25 cellular contexts compared by ENCODE assay signal in the genomic region with DNA sequence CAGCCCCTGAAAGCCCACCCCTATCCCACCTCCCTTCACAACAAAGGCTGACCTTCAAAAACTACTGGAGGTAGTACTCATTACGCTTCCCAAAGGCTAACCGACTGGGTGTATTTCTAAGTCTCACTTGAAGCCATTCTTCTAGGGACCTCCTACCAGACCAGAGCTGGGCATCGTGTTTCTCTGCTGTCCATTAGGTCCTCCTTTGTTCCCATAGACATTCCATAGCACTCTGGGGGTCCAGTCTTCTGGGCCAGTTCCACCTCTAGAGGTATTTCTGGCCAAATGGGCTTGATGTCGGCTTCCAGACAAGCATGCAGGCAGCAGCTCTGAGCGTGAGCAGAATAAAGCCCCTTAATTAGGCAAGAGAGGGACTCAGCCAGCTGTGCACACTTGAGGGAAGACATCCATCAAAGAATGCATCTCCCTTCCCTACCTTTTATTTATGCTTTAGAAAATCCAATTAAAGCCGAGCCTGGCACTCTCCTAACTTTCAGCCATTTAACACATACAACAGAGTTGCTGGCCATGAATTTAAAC.
A peak's percentile ranks its signal among the peaks of the same experiment; 100 is the strongest.
DNase-seq lines count a peak whose midpoint lies in the region; ATAC-seq and TF ChIP-seq lines count a peak whose summit lies in the region.
"Had no signal": no experiment of that assay in that cellular context is flagged by ENCODE, and none has a peak within 500 bp of the region (broad histone marks: within the 10 kb centered on the region; RNA-seq: fewer than 3 reads in every experiment).

No MANE protein-coding gene starts in this region.

- H3K4me2 ChIP-seq in GM23338 (no peak overlapping the region), neuronal stem cell (ENCODE audit: insufficient read depth, low read length, poor library complexity, severe bottlenecking) (no peak overlapping the region), mammary epithelial cell (ENCODE audit: insufficient read depth, low read depth, low read length) (no peak overlapping the region)

- no peaks in the 10 kb centered on the region for H3K4me1 ChIP-seq in GM23338 (ENCODE audit: insufficient read depth)
- peaks cover 0 to 2% of the 10 kb centered on the region in 2 donors for H3K4me1 ChIP-seq in esophagus (ENCODE audit: control insufficient read depth in 2 of 2, insufficient read depth in 2 of 2, low read length in 1 of 2)
- H3K4me1 ChIP-seq in neuronal stem cell (ENCODE audit: control insufficient read depth in 2 of 2, insufficient read depth in 1 of 2, low read depth in 1 of 2, low read length in 2 of 2), result peaks cover 6 to 9% of the 10 kb centered on the region in 2 donors
- H3K4me1 ChIP-seq in mammary epithelial cell (ENCODE audit: insufficient read depth, low read length), result no peaks in the 10 kb centered on the region
- H3K4me1 ChIP-seq: adrenal gland, psoas muscle, thyroid gland had no signal

- TF ChIP-seq CTCF in GM23338 (conservative IDR thresholded peaks at IDR 0.05; ENCODE audit: low read depth in 2 of 2) (no peak), mammary epithelial cell (conservative IDR thresholded peaks at IDR 0.05 in 1 of 2, IDR thresholded peaks at IDR 0.05 in 1 of 2; ENCODE audit: extremely low read depth in 1 of 2, insufficient read depth in 1 of 2, low read depth in 1 of 2, low read length in 2 of 2) (no peak)

- no peak overlapping the region for H4K91ac ChIP-seq in neuronal stem cell (ENCODE audit: low read depth, low read length, poor library complexity)

- H2BK15ac ChIP-seq in neuronal stem cell (ENCODE audit: low read length), result no peak overlapping the region

- H3K9me3 ChIP-seq in esophagus (ENCODE audit: control insufficient read depth in 2 of 2, insufficient read depth in 1 of 2, low read depth in 1 of 2, low read length in 1 of 2) (no peaks in the 10 kb centered on the region), neuronal stem cell (replicated peaks in 1 of 2; ENCODE audit: control insufficient read depth in 2 of 2, insufficient read depth in 1 of 2, low read depth in 1 of 2, low read length in 2 of 2) (no peaks in the 10 kb centered on the region), mammary epithelial cell (replicated peaks; ENCODE audit: insufficient read depth, low read length) (no peaks in the 10 kb centered on the region)
- H3K9me3 ChIP-seq: adrenal gland, left lung, psoas muscle, thyroid gland had no signal

- H4K20me1 ChIP-seq in GM23338 (replicated peaks; ENCODE audit: insufficient read depth) (no peaks in the 10 kb centered on the region), mammary epithelial cell (ENCODE audit: insufficient read depth, low read length) (no peaks in the 10 kb centered on the region)

- H3F3A ChIP-seq in GM23338 (replicated peaks; ENCODE audit: low read depth), result no peaks in the 10 kb centered on the region

- WGBS in esophagus, 2 donors, result 79% methylated on average over 6 of the region's 6 CpGs
- no CpG with 5 or more reads among the region's 6 CpGs for WGBS in neuronal stem cell (ENCODE audit: extremely low coverage in 2 of 2, insufficient read length in 2 of 2, insufficient replicate concordance in 1 of 2), 2 donors
- WGBS in mammary epithelial cell (ENCODE audit: low coverage, missing lambda C conversion rate), result 76% methylated on average over 6 of the region's 6 CpGs

- H3K4me3 Mint-ChIP-seq in GM23338, result no peak overlapping the region
- H3K4me3 Mint-ChIP-seq: activated B cell treated with CpG ODN at 0.5 μM for 24 hours; CD4-positive, CD25-positive, alpha-beta regulatory T cell; immature natural killer cell; neural crest cell had no signal

- H3K27me3 Mint-ChIP-seq in GM23338 (ENCODE audit: insufficient read depth, low read depth, poor library complexity), result no peaks in the 10 kb centered on the region

- DNase-seq in GM23338 (ENCODE audit: low spot score) (no peak), NCI-H345 (lab: John Stamatoyannopoulos, UW) (peak; percentile 23), neuronal stem cell (ENCODE audit: low spot score) (peak; percentile 4), mammary epithelial cell (no peak), GM19240 (ENCODE audit: insufficient read length, low spot score) (no peak)
- DNase-seq in NK-92 treated with Interleukin-12 subunit alpha and Interleukin-12 subunit beta, amount 100 ng/mL, for 24 hours (lab: John Stamatoyannopoulos, UW), result no peak
- DNase-seq: activated B cell treated with CpG ODN at 0.5 μM for 24 hours; activated CD4-positive, alpha-beta T cell treated with anti-CD3 and anti-CD28 coated beads, Interleukin-2, amount 50 U/mL, for 48 hours; CD4-positive, CD25-positive, alpha-beta regulatory T cell; GDM1; immature natural killer cell; left lung; NCI-H1694; NCI-H446 treated with DMSO at 0.1 percent for 48 hours; psoas muscle; stimulated activated CD4-positive, alpha-beta T cell treated with anti-CD3 and anti-CD28 coated beads, Interleukin-2, amount 100 ng/mL, for 48 hours; stimulated activated naive CD4-positive, alpha-beta T cell; T1000; thyroid gland had no signal

- no peak overlapping the region for H3K4ac ChIP-seq in neuronal stem cell (ENCODE audit: low read length)

- H3K9ac ChIP-seq in neuronal stem cell (ENCODE audit: low read depth, low read length, poor library complexity) (no peak overlapping the region), mammary epithelial cell (ENCODE audit: insufficient read depth, low read length) (no peak overlapping the region)

- ATAC-seq in GM23338 (no peak), HG02840 (IDR thresholded peaks at IDR 0.05; ENCODE audit: low FRiP score, unreplicated experiment) (no peak)
- ATAC-seq: K562, psoas muscle had no signal

- no TSS peak for BruUV-seq in mammary epithelial cell (replicated peaks; lab: Mats Ljungman, UMichigan)

- H3K23ac ChIP-seq in neuronal stem cell (ENCODE audit: low read depth, low read length, poor library complexity), result no peak overlapping the region

- CTCF ChIA-PET in mammary epithelial cell (lab: Charles Lee; ENCODE audit: low non-redundant PET), result no interaction called here

- no peak overlapping the region for H2BK12ac ChIP-seq in neuronal stem cell (ENCODE audit: low read length)

- dilution Hi-C loops in mammary epithelial cell (cut with HindIII; ENCODE audit: low sequenced_read_pairs), result no loop called here

- no peaks in the 10 kb centered on the region for H3K79me2 ChIP-seq in GM23338 (replicated peaks; ENCODE audit: insufficient read depth)
- H3K79me2 ChIP-seq in mammary epithelial cell (ENCODE audit: insufficient read depth, low read length), result no peaks in the 10 kb centered on the region

- H3K4me3 ChIP-seq in GM23338 (no peak overlapping the region), esophagus (ENCODE audit: low read depth in 1 of 2, low read length in 2 of 2) (no peak overlapping the region), neuronal stem cell (ENCODE audit: low read length in 2 of 2) (no peak overlapping the region), mammary epithelial cell (replicated peaks in 1 of 3; ENCODE audit: insufficient read depth in 1 of 3, low read depth in 2 of 3, low read length in 3 of 3) (no peak overlapping the region)
- H3K4me3 ChIP-seq: adrenal gland, coronary artery, K562, left lung, psoas muscle, thyroid gland had no signal

- no peaks in the 10 kb centered on the region for H3K27me3 ChIP-seq in GM23338 (ENCODE audit: insufficient read depth)
- H3K27me3 ChIP-seq in esophagus (ENCODE audit: control insufficient read depth in 1 of 2, insufficient read depth in 2 of 2, low read length in 2 of 2), result no peaks in the 10 kb centered on the region
- H3K27me3 ChIP-seq in neuronal stem cell (ENCODE audit: control insufficient read depth in 3 of 3, insufficient read depth in 3 of 3, low read depth in 1 of 3, low read length in 3 of 3), result no peaks in the 10 kb centered on the region
- no peaks in the 10 kb centered on the region for H3K27me3 ChIP-seq in mammary epithelial cell (ENCODE audit: insufficient read depth, low read length)
- H3K27me3 ChIP-seq: adrenal gland, left lung, thyroid gland had no signal

- H2AK5ac ChIP-seq in neuronal stem cell (ENCODE audit: low read depth, low read length), result no peak overlapping the region

- H2AFZ ChIP-seq in GM23338, result no peak overlapping the region
- H2AFZ ChIP-seq in neuronal stem cell (ENCODE audit: low read length), result peak overlapping the region; percentile 44
- no peak overlapping the region for H2AFZ ChIP-seq in mammary epithelial cell (ENCODE audit: low read depth, low read length)

- no peak overlapping the region for H3K27ac ChIP-seq in GM23338 (ENCODE audit: low read depth)
- H3K27ac ChIP-seq in esophagus (ENCODE audit: low read depth in 2 of 2, low read length in 1 of 2), result peak overlapping the region; percentile 28 to 39
- H3K27ac ChIP-seq in neuronal stem cell (replicated peaks; ENCODE audit: low read length), result no peak overlapping the region
- H3K27ac ChIP-seq in mammary epithelial cell (ENCODE audit: insufficient read depth, low read depth, low read length), result no peak overlapping the region
- H3K27ac ChIP-seq: adrenal gland, psoas muscle, thyroid gland had no signal

- no peak overlapping the region for H3K27ac Mint-ChIP-seq in GM23338
- H3K27ac Mint-ChIP-seq: activated B cell treated with CpG ODN at 0.5 μM for 24 hours; CD4-positive, CD25-positive, alpha-beta regulatory T cell; immature natural killer cell had no signal

- peaks cover 1% of the 10 kb centered on the region; the same call in 2 of the 3 replicates for H3K4me1 Mint-ChIP-seq in GM23338
- H3K4me1 Mint-ChIP-seq: activated B cell treated with CpG ODN at 0.5 μM for 24 hours; CD4-positive, CD25-positive, alpha-beta regulatory T cell; immature natural killer cell had no signal

- no peaks in the 10 kb centered on the region for H3K36me3 ChIP-seq in GM23338 (ENCODE audit: insufficient read depth)
- H3K36me3 ChIP-seq in esophagus (ENCODE audit: control insufficient read depth in 2 of 2, insufficient read depth in 2 of 2, low read length in 1 of 2), result no peaks in the 10 kb centered on the region
- H3K36me3 ChIP-seq in neuronal stem cell (replicated peaks in 1 of 2; ENCODE audit: control insufficient read depth in 2 of 2, insufficient read depth in 2 of 2, low read length in 2 of 2), result no peaks in the 10 kb centered on the region
- H3K36me3 ChIP-seq in mammary epithelial cell (ENCODE audit: insufficient read depth, low read length), result no peaks in the 10 kb centered on the region
- H3K36me3 ChIP-seq: adrenal gland, left lung, thyroid gland had no signal

- no peak overlapping the region for H4K8ac ChIP-seq in neuronal stem cell (ENCODE audit: low read depth, low read length)

- intact Hi-C loops in mammary epithelial cell (cut with micrococcal nuclease), result no loop called here

- H3K9me3 Mint-ChIP-seq in GM23338, result no peaks in the 10 kb centered on the region
- H3K9me3 Mint-ChIP-seq: activated B cell treated with CpG ODN at 0.5 μM for 24 hours had no signal

- in situ Hi-C loops in mammary epithelial cell (cut with MboI; ENCODE audit: low sequenced_read_pairs in 2 of 2), result no loop called here

- peaks cover 13% of the 10 kb centered on the region for H3K9me2 ChIP-seq in GM23338 (ENCODE audit: insufficient read depth)

- no peak overlapping the region for H2BK5ac ChIP-seq in neuronal stem cell (ENCODE audit: low read length)

- H3K36me3 Mint-ChIP-seq in GM23338 (ENCODE audit: low read depth), result no peaks in the 10 kb centered on the region
- H3K36me3 Mint-ChIP-seq: CD4-positive, CD25-positive, alpha-beta regulatory T cell; immature natural killer cell had no signal

- H2BK120ac ChIP-seq in neuronal stem cell (ENCODE audit: low read depth, low read length), result no peak overlapping the region

- H3K18ac ChIP-seq in neuronal stem cell (ENCODE audit: low read length), result no peak overlapping the region

- no peaks in the 10 kb centered on the region for H3K79me1 ChIP-seq in neuronal stem cell (ENCODE audit: low read depth, low read length)

- no peak overlapping the region for H3K14ac ChIP-seq in neuronal stem cell (ENCODE audit: low read length)

Comparison
In these comparisons a context has a peak if more than half of its experiments do, and no peak if none do; other contexts are left out.
1. DNase-seq: peak in NCI-H345 (single experiment) and neuronal stem cell (single experiment); none in GM23338 (single experiment), NK-92 treated with Interleukin-12 subunit alpha and Interleukin-12 subunit beta, amount 100 ng/mL, for 24 hours (single experiment), mammary epithelial cell (single experiment) and GM19240 (single experiment).
2. H3K27ac ChIP-seq: peak in esophagus (2 of 2); none in GM23338 (single experiment), neuronal stem cell (single experiment) and mammary epithelial cell (single experiment).